Comparison of ENCODE assay signal across 20 cellular contexts in genomic region chr3:98967758-98968157, GRCh38.
"Had no signal": no experiment of that assay in that cellular context is flagged by ENCODE, and none has a peak within 500 bp of the region (broad histone marks: within the 10 kb centered on the region; RNA-seq: fewer than 3 reads in every experiment).

No MANE protein-coding gene starts in this region.

- H3K4me3 Mint-ChIP-seq: activated CD8-positive, alpha-beta memory T cell treated with anti-CD3 and anti-CD28 coated beads, Interleukin-2, amount 10 ng/mL, durations not matched to agents 7 days and 5 days; activated naive CD4-positive, alpha-beta T cell treated with anti-CD3 and anti-CD28 coated beads, Interleukin-2, amount 50 U/mL, for 24 hours; dendritic cell treated with granulocyte-macrophage colony-stimulating factor and Interleukin-4, amounts not matched to agents 40 ng/mL and 50 ng/mL, for 4 days; immature natural killer cell; naive B cell; neural progenitor cell; stimulated activated memory B cell treated with anti-CD40 and anti-IgM and Interleukin-4, amounts not matched to agents 10 μg/mL and 1 μg/mL and 100 μg/mL, for 72 hours had no signal

- H3K27me3 ChIP-seq: adrenal gland, esophagus muscularis mucosa, neural progenitor cell, thyroid gland had no signal

- H3K36me3 ChIP-seq: adrenal gland, esophagus muscularis mucosa, lower lobe of right lung, neural progenitor cell, pancreas, thyroid gland had no signal

- H3K9me3 ChIP-seq: adrenal gland, esophagus muscularis mucosa, lower lobe of right lung, pancreas, thyroid gland had no signal

- H3K4me2 ChIP-seq: neural progenitor cell had no signal

- H3K27ac ChIP-seq: adrenal gland, esophagus muscularis mucosa, lower lobe of right lung, neural progenitor cell, pancreas, thyroid gland, VCaP had no signal

- H3K4me1 Mint-ChIP-seq: activated CD8-positive, alpha-beta memory T cell treated with anti-CD3 and anti-CD28 coated beads, Interleukin-2, amount 10 ng/mL, durations not matched to agents 7 days and 5 days; immature natural killer cell; naive B cell; stimulated activated memory B cell treated with anti-CD40 and anti-IgM and Interleukin-4, amounts not matched to agents 10 μg/mL and 1 μg/mL and 100 μg/mL, for 72 hours had no signal

- H3K36me3 Mint-ChIP-seq: activated CD8-positive, alpha-beta memory T cell treated with anti-CD3 and anti-CD28 coated beads, Interleukin-2, amount 10 ng/mL, durations not matched to agents 7 days and 5 days; activated naive CD4-positive, alpha-beta T cell treated with anti-CD3 and anti-CD28 coated beads, Interleukin-2, amount 50 U/mL, for 24 hours; immature natural killer cell; naive B cell; stimulated activated memory B cell treated with anti-CD40 and anti-IgM and Interleukin-4, amounts not matched to agents 10 μg/mL and 1 μg/mL and 100 μg/mL, for 72 hours had no signal

- H3K4me3 ChIP-seq: adrenal gland, esophagus muscularis mucosa, lower lobe of right lung, neural progenitor cell, pancreas, thyroid gland had no signal

- H3K4me1 ChIP-seq: adrenal gland, esophagus muscularis mucosa, lower lobe of right lung, neural progenitor cell, pancreas, thyroid gland had no signal

- DNase-seq: activated CD4-positive, alpha-beta T cell treated with anti-CD3 and anti-CD28 coated beads for 1 hour; activated CD4-positive, alpha-beta T cell treated with anti-CD3 and anti-CD28 coated beads, Interleukin-2, amount 50 U/mL, for 48 hours; activated CD8-positive, alpha-beta memory T cell treated with anti-CD3 and anti-CD28 coated beads, Interleukin-2, amount 10 ng/mL, durations not matched to agents 7 days and 5 days; activated T-cell treated with anti-CD3 and anti-CD28 coated beads, Interleukin-2, amount 50 U/mL, for 1 hour; adrenal gland; head of caudate nucleus; immature natural killer cell; left colon; lower lobe of right lung; naive B cell; pancreas; retina; stimulated activated CD4-positive, alpha-beta T cell treated with anti-CD3 and anti-CD28 coated beads, Interleukin-2, amount 100 ng/mL, for 48 hours; thyroid gland had no signal

- H3K27me3 Mint-ChIP-seq: activated CD8-positive, alpha-beta memory T cell treated with anti-CD3 and anti-CD28 coated beads, Interleukin-2, amount 10 ng/mL, durations not matched to agents 7 days and 5 days; dendritic cell treated with granulocyte-macrophage colony-stimulating factor and Interleukin-4, amounts not matched to agents 40 ng/mL and 50 ng/mL, for 4 days; stimulated activated memory B cell treated with anti-CD40 and anti-IgM and Interleukin-4, amounts not matched to agents 10 μg/mL and 1 μg/mL and 100 μg/mL, for 72 hours had no signal

- H3K9ac ChIP-seq: neural progenitor cell had no signal

- H2AFZ ChIP-seq: neural progenitor cell had no signal

- H3K9me3 Mint-ChIP-seq: activated naive CD4-positive, alpha-beta T cell treated with anti-CD3 and anti-CD28 coated beads, Interleukin-2, amount 50 U/mL, for 24 hours had no signal

- H3K27ac Mint-ChIP-seq: activated CD8-positive, alpha-beta memory T cell treated with anti-CD3 and anti-CD28 coated beads, Interleukin-2, amount 10 ng/mL, durations not matched to agents 7 days and 5 days; activated naive CD4-positive, alpha-beta T cell treated with anti-CD3 and anti-CD28 coated beads, Interleukin-2, amount 50 U/mL, for 24 hours; dendritic cell treated with granulocyte-macrophage colony-stimulating factor and Interleukin-4, amounts not matched to agents 40 ng/mL and 50 ng/mL, for 4 days; immature natural killer cell; naive B cell; neural progenitor cell; stimulated activated memory B cell treated with anti-CD40 and anti-IgM and Interleukin-4, amounts not matched to agents 10 μg/mL and 1 μg/mL and 100 μg/mL, for 72 hours had no signal
